In genomic region chr19:45901432-45901903, GRCh38 we compare ENCODE assay signal across 8 cellular contexts. TPM values are rescaled to one million over a fixed set of nuclear protein-coding genes. Genes with fewer than 3 reads are reported as not detected.
DNase-seq lines count a peak whose midpoint lies in the region; ATAC-seq, FAIRE-seq and TF ChIP-seq lines count a peak whose summit lies in the region.

No MANE protein-coding gene starts in this region.

- peaks cover 17% of the 10 kb centered on the region for H3K79me2 ChIP-seq in mammary epithelial cell (ENCODE audit: insufficient read depth, low read length)
- peaks cover 17% of the 10 kb centered on the region for H3K79me2 ChIP-seq in HepG2 (ENCODE audit: insufficient read depth, low read length)

- BruUV-seq in mammary epithelial cell (replicated peaks; lab: Mats Ljungman, UMichigan) (no TSS peak), HepG2 (replicated peaks; lab: Mats Ljungman, UMichigan) (no TSS peak)

- H3K27ac ChIP-seq in mammary epithelial cell (ENCODE audit: insufficient read depth, low read depth, low read length): no peak overlapping the region
- peak overlapping the region; percentile 90 for H3K27ac ChIP-seq in HepG2 (ENCODE audit: extremely low read length, insufficient read depth, low read length)
- peak overlapping the region; percentile 42 for H3K27ac ChIP-seq in substantia nigra (ENCODE audit: low read depth, low read length, poor library complexity, severe bottlenecking)

- H2AFZ ChIP-seq in mammary epithelial cell (ENCODE audit: low read depth, low read length) (peak overlapping the region; percentile 88), HepG2 (ENCODE audit: low read length) (no peak overlapping the region)

- H3K4me1 ChIP-seq in NT2/D1 (ENCODE audit: insufficient read depth, insufficient read length): peaks cover 3% of the 10 kb centered on the region
- peaks cover 13% of the 10 kb centered on the region for H3K4me1 ChIP-seq in mammary epithelial cell (ENCODE audit: insufficient read depth, low read length)
- H3K4me1 ChIP-seq in HepG2 (ENCODE audit: insufficient read depth, low read length): peaks cover 48% of the 10 kb centered on the region

- peak; percentile 15; the same call in 1 of the 2 replicates for TF ChIP-seq RAD21 in HepG2 (CRISPR knock-in tag; IDR thresholded peaks at IDR 0.05)

- CTCF ChIA-PET in mammary epithelial cell (lab: Charles Lee; ENCODE audit: low non-redundant PET) (no interaction called here), HepG2 (lab: Yijun Ruan, JAX; ENCODE audit: low intra/inter-chr PET ratio, low total read pairs) (interaction anchor here (0.8 to 1.6 kb wide), 2 partner anchors 18 to 85 kb away, joined by 3 to 4 read pairs; no protein-coding TSS in a partner anchor)

- H3K27me3 ChIP-seq in NT2/D1 (ENCODE audit: insufficient read depth, insufficient read length): peaks cover 18% of the 10 kb centered on the region
- H3K27me3 ChIP-seq in mammary epithelial cell (ENCODE audit: insufficient read depth, low read length): no peaks in the 10 kb centered on the region
- H3K27me3 ChIP-seq in HepG2 (ENCODE audit: control insufficient read depth in 1 of 2, insufficient read depth in 2 of 2, low read length in 2 of 2): peaks cover 0 to 3% of the 10 kb centered on the region in 2 experiments; a peak in 2 of 5 replicates

- H3K9me3 ChIP-seq in NT2/D1 (ENCODE audit: insufficient read depth, low read length) (no peaks in the 10 kb centered on the region), mammary epithelial cell (replicated peaks; ENCODE audit: insufficient read depth, low read length) (no peaks in the 10 kb centered on the region), HepG2 (ENCODE audit: low read length) (no peaks in the 10 kb centered on the region)

- FAIRE-seq in HepG2 (lab: Jason Lieb, UNC): no peak

- TF ChIP-seq CTCF in mammary epithelial cell (conservative IDR thresholded peaks at IDR 0.05 in 1 of 2, IDR thresholded peaks at IDR 0.05 in 1 of 2; ENCODE audit: extremely low read depth in 1 of 2, insufficient read depth in 1 of 2, low read depth in 1 of 2, low read length in 2 of 2): no peak
- TF ChIP-seq CTCF in HepG2 (CRISPR knock-in tag; IDR thresholded peaks at IDR 0.05): peak; percentile 25; the same call in 1 of the 2 replicates

- H3K4me3 ChIP-seq in GM08714 (ENCODE audit: low read length) (peak overlapping the region; percentile 82), NT2/D1 (ENCODE audit: insufficient read length, low read depth) (peak overlapping the region; percentile 46), mammary epithelial cell (replicated peaks in 1 of 3; ENCODE audit: insufficient read depth in 1 of 3, low read depth in 2 of 3, low read length in 3 of 3) (peak overlapping the region; percentile 20 to 68 (median 63)), HepG2 (replicated peaks in 1 of 3; ENCODE audit: insufficient read depth in 1 of 3, low read depth in 2 of 3, low read length in 3 of 3) (peak overlapping the region; percentile 63 to 87 (median 83))

- H3K4me2 ChIP-seq in mammary epithelial cell (ENCODE audit: insufficient read depth, low read depth, low read length): peak overlapping the region; percentile 90
- H3K4me2 ChIP-seq in HepG2 (ENCODE audit: low read depth, low read length): peak overlapping the region; percentile 86

- POLR2A ChIA-PET in HepG2 (lab: Yijun Ruan, JAX): interaction anchor here (1.1 to 3.4 kb wide), 4 partner anchors 16 to 38 kb away, joined by 3 to 24 read pairs (median 18); partner anchors contain the start of genes FOXA3, IRF2BP1 and SYMPK

- intact Hi-C loops in mammary epithelial cell (cut with micrococcal nuclease): loop anchor here (5.0 kb wide), 1 partner anchor 96 kb away; the partner anchor contains the start of gene CCDC61
- intact Hi-C loops in HepG2 (cut with micrococcal nuclease; ENCODE audit: unreplicated experiment): no loop called here

- no peak for TF ChIP-seq POLR2A in HepG2 (IDR thresholded peaks at IDR 0.05; ENCODE audit: insufficient read depth in 1 of 2, low read depth in 2 of 2, low read length in 2 of 2)

- ATAC-seq in HepG2 (peak; percentile 13), GM18517 (IDR thresholded peaks at IDR 0.05; ENCODE audit: unreplicated experiment) (no peak)

- H3K9ac ChIP-seq in NT2/D1 (ENCODE audit: insufficient read length, low read depth): peak overlapping the region; percentile 74
- H3K9ac ChIP-seq in mammary epithelial cell (ENCODE audit: insufficient read depth, low read length): no peak overlapping the region
- peak overlapping the region; percentile 79 for H3K9ac ChIP-seq in HepG2 (ENCODE audit: insufficient read depth, low read depth, low read length)

- dilution Hi-C loops in mammary epithelial cell (cut with HindIII; ENCODE audit: low sequenced_read_pairs): loop anchor here (5.0 kb wide), 1 partner anchor 96 kb away; the partner anchor contains the start of gene CCDC61

- H4K20me1 ChIP-seq in mammary epithelial cell (ENCODE audit: insufficient read depth, low read length): no peaks in the 10 kb centered on the region
- no peaks in the 10 kb centered on the region for H4K20me1 ChIP-seq in HepG2 (ENCODE audit: insufficient read depth, low read length)

- TF ChIP-seq EP300 in HepG2 (IDR thresholded peaks at IDR 0.05; ENCODE audit: low read depth in 2 of 2, low read length in 2 of 2): no peak
- no peak for TF ChIP-seq EP300 in HepG2 (CRISPR knock-in tag; IDR thresholded peaks at IDR 0.05; ENCODE audit: borderline replicate concordance)

- WGBS in mammary epithelial cell (ENCODE audit: low coverage, missing lambda C conversion rate): 20% methylated on average over 1 of the region's 69 CpGs
- no CpG with 5 or more reads among the region's 69 CpGs for WGBS in HepG2 (ENCODE audit: low lambda C conversion rate)

- no peak for DNase-seq in NT2/D1 (ENCODE audit: low read depth, low spot score)
- DNase-seq in mammary epithelial cell: peak; percentile 17
- no peak for DNase-seq in HepG2 (ENCODE audit: low spot score)
- DNase-seq in substantia nigra (lab: John Stamatoyannopoulos, UW): peak in 7 of 49 donors; percentile 8 to 24 (median 19)
- DNase-seq in NCI-H1105 (lab: John Stamatoyannopoulos, UW): no peak
- no peak for DNase-seq in cortex of kidney (lab: John Stamatoyannopoulos, UW)

- H3K36me3 ChIP-seq in NT2/D1 (ENCODE audit: insufficient read depth, insufficient read length, low read length) (peaks cover 3% of the 10 kb centered on the region), mammary epithelial cell (ENCODE audit: insufficient read depth, low read length) (peaks cover 7% of the 10 kb centered on the region), HepG2 (replicated peaks in 1 of 2; ENCODE audit: control insufficient read depth in 1 of 2, insufficient read depth in 2 of 2, low read length in 2 of 2) (peaks cover 1 to 13% of the 10 kb centered on the region in 2 experiments; a peak in 3 of 5 replicates)

- in situ Hi-C loops in mammary epithelial cell (cut with MboI; ENCODE audit: low sequenced_read_pairs in 2 of 2): no loop called here
- in situ Hi-C loops in HepG2 (cut with HindIII; ENCODE audit: extremely low pct_ligation_motif_present, low pct_unique_long_range_greater_than_20kb): loop anchor here (10.0 kb wide), 1 partner anchor 173 kb away; no protein-coding TSS in a partner anchor

RNA-seq across cellular contexts. Expression of gene MYPOP, which starts 0.9 kb away (rescaled TPM):
- total RNA-seq in mammary epithelial cell (1 to 10 TPM; 1.8 to 8.9 TPM), HepG2 (2016; rRNA removed; fragmentation: Illumina TruSeq; extraction: Trizol) (2.7 TPM in 2 replicates)
- polyA plus RNA-seq in mammary epithelial cell (1.4 TPM), HepG2 (2011; rRNA removed) (2.2 and 2.3 TPM in 2 replicates)
- polyA minus RNA-seq in mammary epithelial cell: 1.8 TPM
- 4.3 and 5.1 TPM in 2 replicates for total RNA-seq in HepG2 (2016; cell fraction: cytosol; rRNA removed; fragmentation: Illumina TruSeq; extraction: Trizol; ENCODE audit: low read depth)
- total RNA-seq in HepG2 (2016; cell fraction: insoluble cytoplasmic fraction; rRNA removed; fragmentation: Illumina TruSeq; extraction: Trizol): 1.9 and 2.9 TPM in 2 replicates
- 9.0 and 9.5 TPM in 2 replicates for total RNA-seq in HepG2 (2016; cell fraction: membrane; rRNA removed; fragmentation: Illumina TruSeq; extraction: Trizol)
- 2.3 and 2.8 TPM in 2 replicates for total RNA-seq in HepG2 (2016; cell fraction: nucleus; rRNA removed; fragmentation: Illumina TruSeq; extraction: Trizol)
- 1.5 and 1.6 TPM in 2 replicates for polyA plus RNA-seq in HepG2 (2011; cell fraction: cytosol; rRNA removed)
- 5.0 and 5.9 TPM in 2 replicates for polyA plus RNA-seq in HepG2 (2011; cell fraction: nucleus; rRNA removed)
- polyA plus RNA-seq in HepG2 (2012): 5.1 and 6.0 TPM in 2 replicates
- 21.8 and 22.7 TPM in 2 replicates for polyA plus RNA-seq in HepG2 (2016; cell fraction: cytosol; fragmentation: Illumina TruSeq; extraction: Trizol; ENCODE audit: low read depth)
- 6.5 and 9.2 TPM in 2 replicates for polyA plus RNA-seq in HepG2 (2016; cell fraction: insoluble cytoplasmic fraction; fragmentation: Illumina TruSeq; extraction: Trizol; ENCODE audit: low read depth)
- polyA plus RNA-seq in HepG2 (2016; cell fraction: membrane; fragmentation: Illumina TruSeq; extraction: Trizol; ENCODE audit: low read depth): 27.3 and 32.0 TPM in 2 replicates
- polyA plus RNA-seq in HepG2 (2016; cell fraction: nucleus; fragmentation: Illumina TruSeq; extraction: Trizol; ENCODE audit: insufficient read depth, low read depth): 16.7 and 17.0 TPM in 2 replicates
- polyA minus RNA-seq in HepG2 (2011; rRNA and poly(A)+ RNA removed; ENCODE audit: low replicate concordance): 0.23 and 1.9 TPM in 2 replicates
- 2.7 and 2.8 TPM in 2 replicates for polyA minus RNA-seq in HepG2 (2011; cell fraction: cytosol; rRNA and poly(A)+ RNA removed)
- polyA minus RNA-seq in HepG2 (2011; cell fraction: nucleus; rRNA and poly(A)+ RNA removed): 2.4 TPM in 2 replicates

RNA-seq across cellular contexts. Expression of gene NANOS2, which starts 13.1 kb away (rescaled TPM):
- total RNA-seq in mammary epithelial cell (not detected), HepG2 (2016; rRNA removed; fragmentation: Illumina TruSeq; extraction: Trizol) (not detected in 2 replicates)
- polyA plus RNA-seq in mammary epithelial cell (not detected), HepG2 (2011; rRNA removed) (not detected in 2 replicates)
- polyA minus RNA-seq in mammary epithelial cell: not detected
- total RNA-seq in HepG2 (2016; cell fraction: cytosol; rRNA removed; fragmentation: Illumina TruSeq; extraction: Trizol; ENCODE audit: low read depth): not detected in 2 replicates
- not detected in 2 replicates for total RNA-seq in HepG2 (2016; cell fraction: insoluble cytoplasmic fraction; rRNA removed; fragmentation: Illumina TruSeq; extraction: Trizol)
- not detected in 2 replicates for total RNA-seq in HepG2 (2016; cell fraction: membrane; rRNA removed; fragmentation: Illumina TruSeq; extraction: Trizol)
- not detected in 2 replicates for total RNA-seq in HepG2 (2016; cell fraction: nucleus; rRNA removed; fragmentation: Illumina TruSeq; extraction: Trizol)
- polyA plus RNA-seq in HepG2 (2011; cell fraction: cytosol; rRNA removed): not detected in 2 replicates
- polyA plus RNA-seq in HepG2 (2011; cell fraction: nucleus; rRNA removed): 0.07 TPM in 1 of 2 replicates, not detected in the other
- not detected in 2 replicates for polyA plus RNA-seq in HepG2 (2012)
- polyA plus RNA-seq in HepG2 (2016; cell fraction: cytosol; fragmentation: Illumina TruSeq; extraction: Trizol; ENCODE audit: low read depth): not detected in 2 replicates
- not detected in 2 replicates for polyA plus RNA-seq in HepG2 (2016; cell fraction: insoluble cytoplasmic fraction; fragmentation: Illumina TruSeq; extraction: Trizol; ENCODE audit: low read depth)
- polyA plus RNA-seq in HepG2 (2016; cell fraction: membrane; fragmentation: Illumina TruSeq; extraction: Trizol; ENCODE audit: low read depth): not detected in 2 replicates
- not detected in 2 replicates for polyA plus RNA-seq in HepG2 (2016; cell fraction: nucleus; fragmentation: Illumina TruSeq; extraction: Trizol; ENCODE audit: insufficient read depth, low read depth)
- polyA minus RNA-seq in HepG2 (2011; rRNA and poly(A)+ RNA removed; ENCODE audit: low replicate concordance): not detected in 2 replicates
- not detected in 2 replicates for polyA minus RNA-seq in HepG2 (2011; cell fraction: cytosol; rRNA and poly(A)+ RNA removed)
- polyA minus RNA-seq in HepG2 (2011; cell fraction: nucleus; rRNA and poly(A)+ RNA removed): not detected in 2 replicates

RNA-seq across cellular contexts. Expression of gene IRF2BP1, which starts 15.5 kb away (rescaled TPM):
- total RNA-seq in mammary epithelial cell (10 to 100 TPM; 15.9 to 28.0 TPM), HepG2 (2016; rRNA removed; fragmentation: Illumina TruSeq; extraction: Trizol) (9.7 and 14.3 TPM in 2 replicates)
- polyA plus RNA-seq in mammary epithelial cell (5.7 TPM), HepG2 (2011; rRNA removed) (4.3 and 6.1 TPM in 2 replicates)
- polyA minus RNA-seq in mammary epithelial cell: 6.1 TPM
- total RNA-seq in HepG2 (2016; cell fraction: cytosol; rRNA removed; fragmentation: Illumina TruSeq; extraction: Trizol; ENCODE audit: low read depth): 2.8 and 3.4 TPM in 2 replicates
- total RNA-seq in HepG2 (2016; cell fraction: insoluble cytoplasmic fraction; rRNA removed; fragmentation: Illumina TruSeq; extraction: Trizol): 10.5 and 13.6 TPM in 2 replicates
- 8.1 and 9.5 TPM in 2 replicates for total RNA-seq in HepG2 (2016; cell fraction: membrane; rRNA removed; fragmentation: Illumina TruSeq; extraction: Trizol)
- 5.7 and 6.8 TPM in 2 replicates for total RNA-seq in HepG2 (2016; cell fraction: nucleus; rRNA removed; fragmentation: Illumina TruSeq; extraction: Trizol)
- polyA plus RNA-seq in HepG2 (2011; cell fraction: cytosol; rRNA removed): 4.2 and 8.1 TPM in 2 replicates
- 6.3 and 6.9 TPM in 2 replicates for polyA plus RNA-seq in HepG2 (2011; cell fraction: nucleus; rRNA removed)
- polyA plus RNA-seq in HepG2 (2012): 6.9 and 7.1 TPM in 2 replicates
- polyA plus RNA-seq in HepG2 (2016; cell fraction: cytosol; fragmentation: Illumina TruSeq; extraction: Trizol; ENCODE audit: low read depth): 2.7 TPM in 2 replicates
- polyA plus RNA-seq in HepG2 (2016; cell fraction: insoluble cytoplasmic fraction; fragmentation: Illumina TruSeq; extraction: Trizol; ENCODE audit: low read depth): 13.7 and 14.2 TPM in 2 replicates
- 5.9 and 6.5 TPM in 2 replicates for polyA plus RNA-seq in HepG2 (2016; cell fraction: membrane; fragmentation: Illumina TruSeq; extraction: Trizol; ENCODE audit: low read depth)
- 10.3 and 12.1 TPM in 2 replicates for polyA plus RNA-seq in HepG2 (2016; cell fraction: nucleus; fragmentation: Illumina TruSeq; extraction: Trizol; ENCODE audit: insufficient read depth, low read depth)
- polyA minus RNA-seq in HepG2 (2011; rRNA and poly(A)+ RNA removed; ENCODE audit: low replicate concordance): 9.0 and 16.6 TPM in 2 replicates
- 10.0 and 10.9 TPM in 2 replicates for polyA minus RNA-seq in HepG2 (2011; cell fraction: cytosol; rRNA and poly(A)+ RNA removed)
- 5.2 and 7.0 TPM in 2 replicates for polyA minus RNA-seq in HepG2 (2011; cell fraction: nucleus; rRNA and poly(A)+ RNA removed)

RNA-seq across cellular contexts. Expression of gene FOXA3, which starts 37.3 kb away (rescaled TPM):
- not detected for total RNA-seq in mammary epithelial cell
- not detected for polyA plus RNA-seq in mammary epithelial cell
- polyA minus RNA-seq in mammary epithelial cell: not detected
- 27.6 and 29.8 TPM in 2 replicates for total RNA-seq in HepG2 (2016; rRNA removed; fragmentation: Illumina TruSeq; extraction: Trizol)
- total RNA-seq in HepG2 (2016; cell fraction: cytosol; rRNA removed; fragmentation: Illumina TruSeq; extraction: Trizol; ENCODE audit: low read depth): 18.2 and 19.5 TPM in 2 replicates
- 27.8 and 29.1 TPM in 2 replicates for total RNA-seq in HepG2 (2016; cell fraction: insoluble cytoplasmic fraction; rRNA removed; fragmentation: Illumina TruSeq; extraction: Trizol)
- total RNA-seq in HepG2 (2016; cell fraction: membrane; rRNA removed; fragmentation: Illumina TruSeq; extraction: Trizol): 34.4 and 34.7 TPM in 2 replicates
- total RNA-seq in HepG2 (2016; cell fraction: nucleus; rRNA removed; fragmentation: Illumina TruSeq; extraction: Trizol): 12.7 and 14.6 TPM in 2 replicates
- 47.6 and 61.6 TPM in 2 replicates for polyA plus RNA-seq in HepG2 (2011; rRNA removed)
- polyA plus RNA-seq in HepG2 (2011; cell fraction: cytosol; rRNA removed): 51.9 and 75.3 TPM in 2 replicates
- 17.5 and 27.3 TPM in 2 replicates for polyA plus RNA-seq in HepG2 (2011; cell fraction: nucleus; rRNA removed)
- 16.1 and 27.5 TPM in 2 replicates for polyA plus RNA-seq in HepG2 (2012)
- 12.4 and 15.4 TPM in 2 replicates for polyA plus RNA-seq in HepG2 (2016; cell fraction: cytosol; fragmentation: Illumina TruSeq; extraction: Trizol; ENCODE audit: low read depth)
- 32.3 and 32.7 TPM in 2 replicates for polyA plus RNA-seq in HepG2 (2016; cell fraction: insoluble cytoplasmic fraction; fragmentation: Illumina TruSeq; extraction: Trizol; ENCODE audit: low read depth)
- 19.9 and 23.8 TPM in 2 replicates for polyA plus RNA-seq in HepG2 (2016; cell fraction: membrane; fragmentation: Illumina TruSeq; extraction: Trizol; ENCODE audit: low read depth)
- 23.8 and 24.4 TPM in 2 replicates for polyA plus RNA-seq in HepG2 (2016; cell fraction: nucleus; fragmentation: Illumina TruSeq; extraction: Trizol; ENCODE audit: insufficient read depth, low read depth)
- 0.42 and 103 TPM in 2 replicates for polyA minus RNA-seq in HepG2 (2011; rRNA and poly(A)+ RNA removed; ENCODE audit: low replicate concordance)
- polyA minus RNA-seq in HepG2 (2011; cell fraction: cytosol; rRNA and poly(A)+ RNA removed): 27.8 and 30.5 TPM in 2 replicates
- 7.2 and 12.8 TPM in 2 replicates for polyA minus RNA-seq in HepG2 (2011; cell fraction: nucleus; rRNA and poly(A)+ RNA removed)

RNA-seq across cellular contexts. Expression of gene SYMPK, which starts 38.5 kb away (rescaled TPM):
- 10 to 100 TPM; 32.3 to 81.6 TPM for total RNA-seq in mammary epithelial cell
- polyA plus RNA-seq in mammary epithelial cell: 56.2 TPM
- polyA minus RNA-seq in mammary epithelial cell: 163 TPM
- total RNA-seq in HepG2 (2016; rRNA removed; fragmentation: Illumina TruSeq; extraction: Trizol): 19.9 and 21.9 TPM in 2 replicates
- 9.2 and 10.2 TPM in 2 replicates for total RNA-seq in HepG2 (2016; cell fraction: cytosol; rRNA removed; fragmentation: Illumina TruSeq; extraction: Trizol; ENCODE audit: low read depth)
- total RNA-seq in HepG2 (2016; cell fraction: insoluble cytoplasmic fraction; rRNA removed; fragmentation: Illumina TruSeq; extraction: Trizol): 17.2 and 21.4 TPM in 2 replicates
- total RNA-seq in HepG2 (2016; cell fraction: membrane; rRNA removed; fragmentation: Illumina TruSeq; extraction: Trizol): 13.2 and 15.6 TPM in 2 replicates
- 25.6 and 28.5 TPM in 2 replicates for total RNA-seq in HepG2 (2016; cell fraction: nucleus; rRNA removed; fragmentation: Illumina TruSeq; extraction: Trizol)
- polyA plus RNA-seq in HepG2 (2011; rRNA removed): 55.7 and 67.8 TPM in 2 replicates
- 29.9 and 41.2 TPM in 2 replicates for polyA plus RNA-seq in HepG2 (2011; cell fraction: cytosol; rRNA removed)
- 174 and 217 TPM in 2 replicates for polyA plus RNA-seq in HepG2 (2011; cell fraction: nucleus; rRNA removed)
- 38.1 and 46.9 TPM in 2 replicates for polyA plus RNA-seq in HepG2 (2012)
- polyA plus RNA-seq in HepG2 (2016; cell fraction: cytosol; fragmentation: Illumina TruSeq; extraction: Trizol; ENCODE audit: low read depth): 5.0 and 6.1 TPM in 2 replicates
- 26.5 and 39.8 TPM in 2 replicates for polyA plus RNA-seq in HepG2 (2016; cell fraction: insoluble cytoplasmic fraction; fragmentation: Illumina TruSeq; extraction: Trizol; ENCODE audit: low read depth)
- 10.4 and 10.6 TPM in 2 replicates for polyA plus RNA-seq in HepG2 (2016; cell fraction: membrane; fragmentation: Illumina TruSeq; extraction: Trizol; ENCODE audit: low read depth)
- polyA plus RNA-seq in HepG2 (2016; cell fraction: nucleus; fragmentation: Illumina TruSeq; extraction: Trizol; ENCODE audit: insufficient read depth, low read depth): 86.7 and 87.3 TPM in 2 replicates
- 90.3 and 124 TPM in 2 replicates for polyA minus RNA-seq in HepG2 (2011; rRNA and poly(A)+ RNA removed; ENCODE audit: low replicate concordance)
- 40.3 and 51.8 TPM in 2 replicates for polyA minus RNA-seq in HepG2 (2011; cell fraction: cytosol; rRNA and poly(A)+ RNA removed)
- 40.8 and 43.1 TPM in 2 replicates for polyA minus RNA-seq in HepG2 (2011; cell fraction: nucleus; rRNA and poly(A)+ RNA removed)
